9 cellular contexts compared by ENCODE assay signal in genomic region chr13:102555914-102556553, GRCh38. TPM values are rescaled to one million over a fixed set of nuclear protein-coding genes. Genes with fewer than 3 reads are reported as not detected.
DNase-seq lines count a peak whose midpoint lies in the region; ATAC-seq and TF ChIP-seq lines count a peak whose summit lies in the region.
"Had no signal": no experiment of that assay in that cellular context is flagged by ENCODE, and none has a peak within 500 bp of the region (broad histone marks: within the 10 kb centered on the region; RNA-seq: fewer than 3 reads in every experiment).

No MANE protein-coding gene starts in this region.

- no peak overlapping the region for H3K4me3 ChIP-seq in RWPE2 (ENCODE audit: severe bottlenecking)
- H3K4me3 ChIP-seq: BLaER1 had no signal

- no peak overlapping the region for H3K27ac ChIP-seq in RWPE2 (ENCODE audit: poor library complexity, severe bottlenecking)
- H3K27ac ChIP-seq: BLaER1 had no signal

- DNase-seq in NCI-H1105 treated with DMSO at 0.1 percent for 48 hours (lab: John Stamatoyannopoulos, UW) (peak; percentile 60), NCI-H1105 (lab: John Stamatoyannopoulos, UW) (no peak), GM20000 (ENCODE audit: low spot score) (peak; percentile 28), LHCN-M2 (ENCODE audit: low read depth) (peak; percentile 49), RWPE2 (ENCODE audit: low spot score) (no peak), pons (ENCODE audit: low spot score) (peak; percentile 65)

- TF ChIP-seq CTCF in GM20000 (IDR thresholded peaks at IDR 0.05; ENCODE audit: extremely low read depth, missing control alignments) (peak; percentile 17), RWPE2 (IDR thresholded peaks at IDR 0.05; ENCODE audit: poor library complexity, severe bottlenecking) (peak; percentile 84)

- H3K9me3 ChIP-seq in RWPE2 (ENCODE audit: severe bottlenecking), result no peaks in the 10 kb centered on the region
- H3K9me3 ChIP-seq: BLaER1 had no signal

- no peaks in the 10 kb centered on the region for H3K36me3 ChIP-seq in RWPE2 (ENCODE audit: low read depth)
- H3K36me3 ChIP-seq: BLaER1 had no signal

- ATAC-seq in RWPE2 (ENCODE audit: low read depth), result peak; percentile 79
- peak; percentile 48 for ATAC-seq in esophagus mucosa
- no peak for ATAC-seq in GM21737 (IDR thresholded peaks at IDR 0.05; ENCODE audit: unreplicated experiment)

- H3K4me1 ChIP-seq in RWPE2 (ENCODE audit: insufficient read depth, poor library complexity, severe bottlenecking), result no peaks in the 10 kb centered on the region
- H3K4me1 ChIP-seq: BLaER1 had no signal

- no peaks in the 10 kb centered on the region for H3K27me3 ChIP-seq in RWPE2 (ENCODE audit: insufficient read depth, poor library complexity, severe bottlenecking)
- H3K27me3 ChIP-seq: BLaER1 had no signal

RNA-seq across cellular contexts. Expression of gene TPP2, which starts 40.8 kb away (rescaled TPM):
- total RNA-seq in LHCN-M2 (2014; rRNA removed) (56.9 and 57.3 TPM in 2 replicates), esophagus mucosa (17.3 TPM)
- 9.7 TPM for polyA plus RNA-seq in LHCN-M2 (2012)

Comparison
In these comparisons a context has a peak if more than half of its experiments do, and no peak if none do; other contexts are left out.
1. DNase-seq: peak in NCI-H1105 treated with DMSO at 0.1 percent for 48 hours (single experiment), GM20000 (single experiment), LHCN-M2 (single experiment) and pons (single experiment); none in NCI-H1105 (single experiment) and RWPE2 (single experiment).